In the genomic region with DNA sequence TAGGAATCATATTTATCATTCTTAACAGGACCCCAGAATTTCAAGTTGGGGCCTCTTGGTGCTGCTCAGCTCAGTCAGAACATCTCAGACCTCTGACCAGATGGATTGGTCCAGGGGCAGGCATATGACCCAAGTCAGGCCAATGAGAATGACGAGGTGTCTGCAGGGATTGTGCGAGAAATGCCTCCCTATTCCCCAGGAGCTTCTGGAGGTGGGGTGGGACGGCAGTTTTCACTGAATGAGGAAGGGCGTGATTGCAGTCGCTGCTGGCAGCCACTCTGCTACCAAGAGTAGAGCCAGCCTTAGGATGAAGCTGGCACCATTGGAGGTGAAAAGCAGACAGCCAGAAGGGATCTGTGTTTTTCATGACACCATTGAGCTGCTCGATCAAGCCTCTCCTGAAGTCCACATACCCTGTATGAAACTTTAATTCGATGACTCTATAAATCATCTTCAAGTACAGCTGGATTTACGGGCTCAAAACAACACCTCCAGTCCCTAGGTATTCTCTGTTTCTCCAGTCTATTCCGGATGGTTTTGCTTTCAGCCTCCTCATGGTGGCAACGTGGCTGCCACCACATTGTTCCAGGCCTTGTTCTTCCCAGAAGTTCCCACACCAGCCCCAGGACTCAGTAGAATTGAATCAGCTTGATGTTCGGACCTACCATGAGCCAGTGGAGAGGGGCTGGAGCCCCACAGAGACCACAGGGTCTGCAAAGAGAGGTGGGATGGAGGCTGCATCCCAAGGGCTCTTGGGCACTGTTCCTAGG, we compare ENCODE assay signal across 26 cellular contexts.
DNase-seq lines count a peak whose midpoint lies in the region; ATAC-seq and TF ChIP-seq lines count a peak whose summit lies in the region.
"Had no signal": no experiment of that assay in that cellular context is flagged by ENCODE, and none has a peak within 500 bp of the region (broad histone marks: within the 10 kb centered on the region; RNA-seq: fewer than 3 reads in every experiment).

No MANE protein-coding gene starts in this region.

- no peaks in the 10 kb centered on the region for H3K27me3 ChIP-seq in SK-N-SH (ENCODE audit: insufficient read depth)
- H3K27me3 ChIP-seq in BLaER1: no peaks in the 10 kb centered on the region
- H3K27me3 ChIP-seq in neural progenitor cell: no peaks in the 10 kb centered on the region
- H3K27me3 ChIP-seq: SJCRH30 had no signal

- peak overlapping the region; percentile 38 for H3K4me3 Mint-ChIP-seq in neural progenitor cell

- no peak for ATAC-seq in SK-N-SH treated with all-trans-retinoic acid at 6 μM for 48 hours
- no peak for ATAC-seq in HG02623 (IDR thresholded peaks at IDR 0.05; ENCODE audit: unreplicated experiment)
- ATAC-seq: PC-3 had no signal

- H3K9me3 Mint-ChIP-seq in neural progenitor cell: no peaks in the 10 kb centered on the region

- no peak overlapping the region for H3K27ac Mint-ChIP-seq in neural progenitor cell

- WGBS in SK-N-SH (ENCODE audit: low lambda C conversion rate): 29% methylated on average over 10 of the region's 11 CpGs

- DNase-seq in SK-N-SH: peak; percentile 4
- peak; percentile 2 for DNase-seq in iPS-NIHi11 (ENCODE audit: low spot score)
- no peak for DNase-seq in neural progenitor cell (ENCODE audit: low spot score)
- no peak for DNase-seq in ACHN
- no peak for DNase-seq in COR-L47 (lab: John Stamatoyannopoulos, UW)
- DNase-seq: BE2C, DMS153, DND-41, GOT3, HCEC 1CT, IMR-90, KG1, MG63, NCI-H1105 treated with DMSO at 0.1 percent for 48 hours, NCI-H146, NCI-H1930, NCI-H2107, NCI-H446, NCI-H524 treated with DMSO at 0.1 percent for 48 hours, NCI-H774, PC-3, SJCRH30 had no signal

- no peaks in the 10 kb centered on the region for H3K36me3 Mint-ChIP-seq in neural progenitor cell

- H4K20me1 ChIP-seq in SK-N-SH (ENCODE audit: insufficient read depth) (no peaks in the 10 kb centered on the region), BLaER1 (no peaks in the 10 kb centered on the region), neural progenitor cell (ENCODE audit: low read depth) (no peaks in the 10 kb centered on the region)

- in situ Hi-C loops in ACHN (cut with HindIII; ENCODE audit: low pct_ligation_motif_present, low pct_unique_long_range_greater_than_20kb, low sequenced_read_pairs): no loop called here

- TF ChIP-seq EP300 in SK-N-SH (IDR thresholded peaks at IDR 0.05; ENCODE audit: borderline replicate concordance in 1 of 2, low read depth in 1 of 2, low read length in 1 of 2): no peak

- no peaks in the 10 kb centered on the region for H3K9me3 ChIP-seq in SK-N-SH
- no peaks in the 10 kb centered on the region for H3K9me3 ChIP-seq in BLaER1
- no peaks in the 10 kb centered on the region for H3K9me3 ChIP-seq in neural progenitor cell (ENCODE audit: low read depth)
- H3K9me3 ChIP-seq: BE2C, MG63, SJCRH30 had no signal

- TF ChIP-seq RAD21 in SK-N-SH (IDR thresholded peaks at IDR 0.05; ENCODE audit: low read length): no peak

- CTCF ChIA-PET in SK-N-SH (lab: Yijun Ruan, JAX): interaction anchor here (1.0 to 1.1 kb wide), 3 partner anchors 16 to 78 kb away, joined by 3 to 4 read pairs (median 4); no protein-coding TSS in a partner anchor

- H3K27me3 Mint-ChIP-seq in neural progenitor cell (ENCODE audit: insufficient read depth, low read depth): peaks cover 4% of the 10 kb centered on the region

- H3K4me3 ChIP-seq in SK-N-SH (ENCODE audit: low read depth in 2 of 2, low read length in 1 of 2): no peak overlapping the region
- H3K4me3 ChIP-seq in BLaER1: no peak overlapping the region
- no peak overlapping the region for H3K4me3 ChIP-seq in neural progenitor cell
- H3K4me3 ChIP-seq: MG63, SJCRH30 had no signal

- TF ChIP-seq CTCF in SK-N-SH (IDR thresholded peaks at IDR 0.05): no peak
- TF ChIP-seq CTCF in neural progenitor cell (IDR thresholded peaks at IDR 0.05): no peak

- peaks cover 0 to 36% of the 10 kb centered on the region in 2 experiments; a peak in 1 of 4 replicates for H3K4me1 ChIP-seq in SK-N-SH (ENCODE audit: control insufficient read depth in 1 of 2, insufficient read depth in 2 of 2, low read depth in 1 of 2, low read length in 1 of 2)
- peaks cover 24% of the 10 kb centered on the region for H3K4me1 ChIP-seq in BLaER1
- H3K4me1 ChIP-seq in neural progenitor cell: no peaks in the 10 kb centered on the region
- H3K4me1 ChIP-seq: BE2C, SJCRH30 had no signal

- no peak overlapping the region for H3K4me2 ChIP-seq in SK-N-SH
- H3K4me2 ChIP-seq in BLaER1: peak overlapping the region; percentile 77
- H3K4me2 ChIP-seq in neural progenitor cell: no peak overlapping the region

- H3F3A ChIP-seq in SK-N-SH (replicated peaks; ENCODE audit: insufficient read depth): no peaks in the 10 kb centered on the region
- H3F3A ChIP-seq in neural progenitor cell (ENCODE audit: low read depth): no peaks in the 10 kb centered on the region

- H3K27ac ChIP-seq in SK-N-SH (ENCODE audit: low read depth in 2 of 2, low read length in 1 of 2) (no peak overlapping the region), BLaER1 (peak overlapping the region; percentile 59; the same call in 1 of the 2 replicates), neural progenitor cell (no peak overlapping the region)
- H3K27ac ChIP-seq: 22Rv1, SJCRH30 had no signal

- H2AFZ ChIP-seq in SK-N-SH (ENCODE audit: low read depth): no peak overlapping the region
- H2AFZ ChIP-seq in neural progenitor cell (replicated peaks): no peak overlapping the region

- POLR2A ChIA-PET in SK-N-SH (lab: Yijun Ruan, JAX): interaction anchor here (1.0 to 1.2 kb wide), 2 partner anchors 8 to 22 kb away, joined by 3 to 4 read pairs; no protein-coding TSS in a partner anchor

- H3K9me2 ChIP-seq in SK-N-SH: no peaks in the 10 kb centered on the region

- H3K36me3 ChIP-seq in SK-N-SH (replicated peaks in 1 of 2; ENCODE audit: control insufficient read depth in 1 of 2, insufficient read depth in 2 of 2, low read length in 1 of 2): no peaks in the 10 kb centered on the region
- no peaks in the 10 kb centered on the region for H3K36me3 ChIP-seq in BLaER1
- H3K36me3 ChIP-seq in neural progenitor cell: no peaks in the 10 kb centered on the region
- H3K36me3 ChIP-seq: BE2C, MG63, SJCRH30 had no signal

- H3K79me2 ChIP-seq in SK-N-SH (ENCODE audit: insufficient read depth) (no peaks in the 10 kb centered on the region), neural progenitor cell (ENCODE audit: low read depth) (no peaks in the 10 kb centered on the region)

- peaks cover 13% of the 10 kb centered on the region for H3K4me1 Mint-ChIP-seq in neural progenitor cell

- H3K9ac ChIP-seq in SK-N-SH: no peak overlapping the region
- no peak overlapping the region for H3K9ac ChIP-seq in BLaER1
- H3K9ac ChIP-seq in neural progenitor cell: no peak overlapping the region

TF ChIP-seq in SK-N-SH, 30 proteins besides CTCF, POLR2A, EP300 and RAD21:
- TF ChIP-seq MXI1 (IDR thresholded peaks at IDR 0.05; ENCODE audit: low read depth, low read length) (no peak), CHD2 (IDR thresholded peaks at IDR 0.05; ENCODE audit: low read length, partially characterized antibody) (no peak), SMC3 (IDR thresholded peaks at IDR 0.05; ENCODE audit: low read depth, low read length) (no peak), ELF1 (IDR thresholded peaks at IDR 0.05) (no peak), GABPA (IDR thresholded peaks at IDR 0.05; ENCODE audit: low read depth) (no peak), FOXM1 (IDR thresholded peaks at IDR 0.05; ENCODE audit: low read depth) (no peak), FOSL2 (IDR thresholded peaks at IDR 0.05; ENCODE audit: borderline replicate concordance, low read depth) (no peak)

TF ChIP-seq in SK-N-SH treated with all-trans-retinoic acid at 6 μM for 48 hours, 23 proteins besides CTCF, POLR2A, EP300 and RAD21:
- TF ChIP-seq OSR1 (CRISPR knock-in tag; IDR thresholded peaks at IDR 0.05): no peak
- TF ChIP-seq ARNTL (CRISPR knock-in tag; IDR thresholded peaks at IDR 0.05; ENCODE audit: borderline replicate concordance, low read depth): no peak
- TF ChIP-seq ZNF70 (CRISPR knock-in tag; IDR thresholded peaks at IDR 0.05): no peak

Comparison
In these comparisons a context has a peak if more than half of its experiments do, and no peak if none do; other contexts are left out.
1. DNase-seq: peak in SK-N-SH (single experiment) and iPS-NIHi11 (single experiment); none in neural progenitor cell (single experiment), ACHN (single experiment) and COR-L47 (single experiment).